ENCODE assay signal across 16 cellular contexts in genomic region chr15:78626611-78627010, GRCh38. TPM values are rescaled to one million over a fixed set of nuclear protein-coding genes. Genes with fewer than 3 reads are reported as not detected.
"Had no signal": no experiment of that assay in that cellular context is flagged by ENCODE, and none has a peak within 500 bp of the region (broad histone marks: within the 10 kb centered on the region; RNA-seq: fewer than 3 reads in every experiment).

No MANE protein-coding gene starts in this region.

- H3K9me3 ChIP-seq: sigmoid colon, testis, upper lobe of left lung had no signal

- H3K4me3 ChIP-seq: coronary artery, sigmoid colon, testis, upper lobe of left lung had no signal

- H3K27me3 ChIP-seq: testis had no signal

- H3K36me3 ChIP-seq: sigmoid colon, upper lobe of left lung had no signal

- H3K4me1 ChIP-seq: sigmoid colon, testis, upper lobe of left lung had no signal

- H3K27ac ChIP-seq: coronary artery, sigmoid colon, testis, upper lobe of left lung had no signal

- DNase-seq: activated CD4-positive, alpha-beta T cell treated with anti-CD3 and anti-CD28 coated beads, Interleukin-2, amount 10 ng/mL, durations not matched to agents 24 days and 14 days; activated CD4-positive, CD25-positive, alpha-beta regulatory T cell; activated CD8-positive, alpha-beta memory T cell treated with anti-CD3 and anti-CD28 coated beads, Interleukin-2, amount 50 U/mL, for 4 hours; activated naive CD4-positive, alpha-beta T cell treated with anti-CD3 and anti-CD28 coated beads, Interleukin-2, amount 50 U/mL, for 16 hours; activated T-cell treated with anti-CD3 and anti-CD28 coated beads, Interleukin-2, amount 50 U/mL, for 4 hours; aorta; foreskin melanocyte; kidney; sigmoid colon; stimulated activated CD4-positive, alpha-beta T cell treated with anti-CD3 and anti-CD28 coated beads, Interleukin-4, amount 100 ng/mL, for 24 hours; testis had no signal

RNA-seq across cellular contexts. Expression of gene CHRNA3, which starts 5.8 kb away (rescaled TPM):
- total RNA-seq: activated CD4-positive, alpha-beta T cell treated with anti-CD3 and anti-CD28 coated beads, Interleukin-2, amount 10 ng/mL, durations not matched to agents 24 days and 14 days; activated T-cell treated with anti-CD3 and anti-CD28 coated beads, Interleukin-2, amount 50 U/mL, for 4 hours; aorta; kidney; left lobe of liver; lung microvascular endothelial cell; natural killer cell treated with Interleukin-12 subunit alpha and Interleukin-12 subunit beta and Interleukin-15 and Interleukin-18, amount 100 ng/mL, for 72 hours had no signal

RNA-seq across cellular contexts. Expression of gene CHRNB4, which starts 14.4 kb away (rescaled TPM):
- total RNA-seq: activated CD4-positive, alpha-beta T cell treated with anti-CD3 and anti-CD28 coated beads, Interleukin-2, amount 10 ng/mL, durations not matched to agents 24 days and 14 days; activated T-cell treated with anti-CD3 and anti-CD28 coated beads, Interleukin-2, amount 50 U/mL, for 4 hours; aorta; left lobe of liver; lung microvascular endothelial cell; natural killer cell treated with Interleukin-12 subunit alpha and Interleukin-12 subunit beta and Interleukin-15 and Interleukin-18, amount 100 ng/mL, for 72 hours; upper lobe of left lung had no signal
